In the genomic region with DNA sequence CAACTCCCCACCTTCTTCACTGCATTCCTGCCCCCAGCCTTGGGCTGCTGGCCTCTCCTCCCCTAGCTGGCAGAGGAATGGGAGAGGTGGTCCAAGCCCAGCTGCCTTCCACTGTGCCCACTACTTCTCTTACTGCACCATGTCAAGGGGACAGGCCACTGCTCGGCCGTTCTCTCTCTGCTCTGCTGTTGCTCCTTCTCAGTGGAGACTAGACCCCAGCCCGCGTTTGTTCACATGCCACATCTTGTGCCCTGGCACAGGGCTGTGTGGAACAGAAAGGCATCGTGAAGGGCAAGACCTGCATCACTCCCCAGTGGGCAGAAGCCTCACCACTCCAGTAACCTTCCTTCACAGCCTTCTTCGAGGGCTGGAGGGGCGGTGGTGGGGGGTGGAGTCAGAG, we compare ENCODE assay signal across 1 cellular context.
TF ChIP-seq lines count a peak whose summit lies in the region.

No MANE protein-coding gene starts in this region.

TF ChIP-seq in H1, 55 proteins besides CTCF, POLR2A, EP300 and RAD21 (continued from another document):
- TF ChIP-seq NANOG (IDR thresholded peaks at IDR 0.05; ENCODE audit: insufficient read depth, low read depth, low read length, poor library complexity, severe bottlenecking): no peak
